11 cellular contexts compared by ENCODE assay signal in the genomic region with DNA sequence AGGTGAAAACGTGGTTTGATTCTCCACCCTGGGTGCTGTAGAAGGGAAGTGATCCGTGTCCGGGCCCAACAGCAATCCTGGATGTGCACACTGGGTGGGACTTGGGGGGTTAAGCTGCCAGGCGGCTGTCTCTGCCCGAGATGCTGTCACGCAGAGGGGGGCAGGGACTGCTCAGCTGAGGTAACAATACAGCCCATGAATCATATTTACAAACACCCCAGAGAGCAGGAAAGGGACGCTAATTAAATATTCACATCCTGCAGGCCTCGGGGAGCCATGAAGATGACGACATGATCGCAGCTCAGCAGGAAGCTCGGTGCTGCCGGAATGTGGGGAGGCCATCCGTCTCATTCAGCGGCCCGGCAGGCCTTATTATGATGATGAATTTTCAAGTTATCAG. TPM values are rescaled to one million over a fixed set of nuclear protein-coding genes. Genes with fewer than 3 reads are reported as not detected.
A peak's percentile ranks its signal among the peaks of the same experiment; 100 is the strongest.
DNase-seq lines count a peak whose midpoint lies in the region; ATAC-seq and TF ChIP-seq lines count a peak whose summit lies in the region.
"Had no signal": no experiment of that assay in that cellular context is flagged by ENCODE, and none has a peak within 500 bp of the region (broad histone marks: within the 10 kb centered on the region; RNA-seq: fewer than 3 reads in every experiment).

No MANE protein-coding gene starts in this region.

- DNase-seq in BE2C (peak; percentile 58), NCI-H1092 (lab: John Stamatoyannopoulos, UW) (peak; percentile 31), astrocyte of the hippocampus (ENCODE audit: low read depth, low spot score) (peak; percentile 84), lung microvascular endothelial cell (ENCODE audit: low read depth in 2 of 2) (peak; percentile 79 to 97), hypothalamus (lab: John Stamatoyannopoulos, UW) (no peak), epidermal melanocyte (ENCODE audit: insufficient read length, low spot score) (no peak), mucosa of descending colon (no peak)
- DNase-seq in stimulated activated CD4-positive, alpha-beta T cell treated with anti-CD3 and anti-CD28 coated beads, Interleukin-12 subunit alpha, Interleukin-12 subunit beta, amount 100 ng/mL, for 4 hours = no peak
- DNase-seq: MV-4-11 had no signal

- intact Hi-C loops in mucosa of descending colon (cut with DNase I, micrococcal nuclease) = no loop called here

- peaks cover 15% of the 10 kb centered on the region for H3K4me1 ChIP-seq in BE2C
- peaks cover under 1% of the 10 kb centered on the region for H3K4me1 ChIP-seq in mucosa of descending colon (ENCODE audit: low read depth)
- H3K4me1 ChIP-seq: right atrium auricular region had no signal

- H3K9me3 ChIP-seq in BE2C = no peaks in the 10 kb centered on the region
- H3K9me3 ChIP-seq in mucosa of descending colon = no peaks in the 10 kb centered on the region
- H3K9me3 ChIP-seq: right atrium auricular region had no signal

- TF ChIP-seq CTCF in BE2C (IDR thresholded peaks at IDR 0.05; ENCODE audit: low read depth, low read length) = no peak
- no peak for TF ChIP-seq CTCF in mucosa of descending colon (IDR thresholded peaks at IDR 0.05)

- no peak for ATAC-seq in mucosa of descending colon
- ATAC-seq: GM12878 had no signal

- H3K27me3 ChIP-seq in BE2C = no peaks in the 10 kb centered on the region
- H3K27me3 ChIP-seq: right atrium auricular region had no signal

- H3K36me3 ChIP-seq in BE2C = no peaks in the 10 kb centered on the region
- H3K36me3 ChIP-seq in mucosa of descending colon (ENCODE audit: low read depth) = no peaks in the 10 kb centered on the region
- H3K36me3 ChIP-seq: right atrium auricular region had no signal

- H3K4me3 ChIP-seq in BE2C (ENCODE audit: low read depth, low read length) (no peak overlapping the region), mucosa of descending colon (no peak overlapping the region)
- H3K4me3 ChIP-seq: GM12878, right atrium auricular region had no signal

RNA-seq across cellular contexts. Expression of a gene that starts 17.9 kb away (rescaled TPM):
- 28.6 TPM for polyA plus RNA-seq in BE2C (2012; ENCODE audit: insufficient read depth, insufficient read length, low read depth)
- not detected in 2 replicates for total RNA-seq in lung microvascular endothelial cell
- 1 to 10 TPM in 2 of 3 donors, under 1 TPM in 1; 0.67 to 6.2 (median 2.4) TPM for total RNA-seq in mucosa of descending colon
- total RNA-seq: right atrium auricular region had no signal

RNA-seq across cellular contexts. Expression of a gene that starts 22.8 kb away (rescaled TPM):
- 81.0 TPM for polyA plus RNA-seq in BE2C (2012; ENCODE audit: insufficient read depth, insufficient read length, low read depth)
- total RNA-seq in lung microvascular endothelial cell (62.5 and 63.9 TPM in 2 replicates), mucosa of descending colon (10 to 100 TPM; 35.4 to 41.7 (median 37.6) TPM)

RNA-seq across cellular contexts. Expression of a gene that starts 57.9 kb away (rescaled TPM):
- 5.6 TPM for polyA plus RNA-seq in BE2C (2012; ENCODE audit: insufficient read depth, insufficient read length, low read depth)
- 1.1 and 1.6 TPM in 2 replicates for total RNA-seq in lung microvascular endothelial cell
- 10 to 100 TPM; 33.8 to 52.8 (median 43.5) TPM for total RNA-seq in mucosa of descending colon

Comparison
In these comparisons a context has a peak if more than half of its experiments do, and no peak if none do; other contexts are left out.
1. DNase-seq: peak in BE2C (single experiment), NCI-H1092 (single experiment), astrocyte of the hippocampus (single experiment) and lung microvascular endothelial cell (2 of 2); none in hypothalamus (0 of 51), epidermal melanocyte (single experiment), stimulated activated CD4-positive, alpha-beta T cell treated with anti-CD3 and anti-CD28 coated beads, Interleukin-12 subunit alpha, Interleukin-12 subunit beta, amount 100 ng/mL, for 4 hours (single experiment) and mucosa of descending colon (0 of 3).
2. RNA of a gene that starts 57.9 kb away (total RNA-seq): 33.8 to 52.8 TPM in mucosa of descending colon; 1.1 to 1.6 TPM in lung microvascular endothelial cell; every median in the first group is over 10 times any median in the second.